Comparison of ENCODE assay signal across 11 cellular contexts in genomic region chr12:64627781-64628180, GRCh38. TPM values are rescaled to one million over a fixed set of nuclear protein-coding genes. Genes with fewer than 3 reads are reported as not detected.
DNase-seq lines count a peak whose midpoint lies in the region; ATAC-seq and TF ChIP-seq lines count a peak whose summit lies in the region.
"Had no signal": no experiment of that assay in that cellular context is flagged by ENCODE, and none has a peak within 500 bp of the region (broad histone marks: within the 10 kb centered on the region; RNA-seq: fewer than 3 reads in every experiment).

No MANE protein-coding gene starts in this region.

- peak overlapping the region; percentile 55 for H3K4me2 ChIP-seq in fibroblast of lung (ENCODE audit: extremely low read depth, insufficient read depth, low read length)

- no peaks in the 10 kb centered on the region for H3K27me3 ChIP-seq in CD4-positive, alpha-beta memory T cell (ENCODE audit: insufficient read depth, low read length)
- no peaks in the 10 kb centered on the region for H3K27me3 ChIP-seq in SJSA1 (replicated peaks)
- H3K27me3 ChIP-seq in fibroblast of lung (ENCODE audit: control insufficient read depth, insufficient read depth, low read length), result no peaks in the 10 kb centered on the region
- no peaks in the 10 kb centered on the region for H3K27me3 ChIP-seq in rectal smooth muscle tissue (ENCODE audit: control insufficient read depth, insufficient read depth, low read length)

- no peak overlapping the region for H3K4me3 ChIP-seq in CD4-positive, alpha-beta memory T cell (ENCODE audit: low read length in 2 of 2)
- H3K4me3 ChIP-seq in SJSA1 (no peak overlapping the region), fibroblast of lung (replicated peaks in 1 of 4; ENCODE audit: control extremely low read depth in 1 of 4, insufficient read depth in 1 of 4, low read depth in 3 of 4, low read length in 4 of 4) (no peak overlapping the region), rectal smooth muscle tissue (ENCODE audit: low read length) (no peak overlapping the region)

- peaks cover 26 to 51% of the 10 kb centered on the region in 2 donors for H3K36me3 Mint-ChIP-seq in CD4-positive, alpha-beta memory T cell

- peaks cover 96% of the 10 kb centered on the region for H3K4me1 ChIP-seq in CD4-positive, alpha-beta memory T cell (ENCODE audit: insufficient read depth, low read length)
- H3K4me1 ChIP-seq in SJSA1 (replicated peaks) (peaks cover 56% of the 10 kb centered on the region), fibroblast of lung (ENCODE audit: control insufficient read depth, extremely low read depth, insufficient read depth, low read length) (peaks cover 16% of the 10 kb centered on the region), rectal smooth muscle tissue (ENCODE audit: control insufficient read depth, insufficient read depth, low read length) (peaks cover 31% of the 10 kb centered on the region)

- H3K9ac ChIP-seq in fibroblast of lung (ENCODE audit: insufficient read depth, low read length) (no peak overlapping the region), rectal smooth muscle tissue (ENCODE audit: low read length) (no peak overlapping the region)

- CTCF ChIA-PET in CD4-positive, alpha-beta memory T cell (lab: Charles Lee; ENCODE audit: partially characterized antibody), result interaction anchor here (0.9 to 2.1 kb wide), 5 partner anchors 15 to 78 kb away, joined by 3 to 7 read pairs (median 4); no protein-coding TSS in a partner anchor

- H3K4me1 Mint-ChIP-seq in CD4-positive, alpha-beta memory T cell, result peaks cover 51 to 92% (median 72%) of the 10 kb centered on the region in 4 donors

- intact Hi-C loops in CD4-positive, alpha-beta memory T cell (cut with micrococcal nuclease), result no loop called here

- peaks cover 6% of the 10 kb centered on the region for H3K36me3 ChIP-seq in CD4-positive, alpha-beta memory T cell (ENCODE audit: insufficient read depth, low read length)
- H3K36me3 ChIP-seq in SJSA1 (peaks cover 4% of the 10 kb centered on the region; the same call in 1 of the 2 replicates), fibroblast of lung (ENCODE audit: control insufficient read depth, insufficient read depth, low read length) (no peaks in the 10 kb centered on the region), rectal smooth muscle tissue (ENCODE audit: control insufficient read depth, insufficient read depth, low read length) (no peaks in the 10 kb centered on the region)

- POLR2A ChIA-PET in CD4-positive, alpha-beta memory T cell (lab: Charles Lee; ENCODE audit: partially characterized antibody), result interaction anchor here (1.6 to 2.8 kb wide), 5 partner anchors 14 to 70 kb away, joined by 5 to 16 read pairs (median 6); partner anchors contain the start of gene RASSF3

- no peak for TF ChIP-seq CTCF in fibroblast of lung (conservative IDR thresholded peaks at IDR 0.05 in 1 of 2, IDR thresholded peaks at IDR 0.05 in 1 of 2; ENCODE audit: low read depth in 1 of 2, low read length in 2 of 2)

- H3K4me3 Mint-ChIP-seq in CD4-positive, alpha-beta memory T cell, result peak overlapping the region in 5 of 8 donors; percentile 3 to 60 (median 46)
- H3K4me3 Mint-ChIP-seq: type B pancreatic cell had no signal

- peaks cover 0 to 7% (median under 1%) of the 10 kb centered on the region in 8 donors for H3K9me3 Mint-ChIP-seq in CD4-positive, alpha-beta memory T cell
- H3K9me3 Mint-ChIP-seq: type B pancreatic cell had no signal

- no peaks in the 10 kb centered on the region for H4K20me1 ChIP-seq in fibroblast of lung (ENCODE audit: control insufficient read depth, extremely low read depth, insufficient read depth, low read length)

- H3K27ac Mint-ChIP-seq in CD4-positive, alpha-beta memory T cell, result peak overlapping the region; percentile 0 to 89 (median 72)
- H3K27ac Mint-ChIP-seq: type B pancreatic cell had no signal

- no peaks in the 10 kb centered on the region for H3K27me3 Mint-ChIP-seq in CD4-positive, alpha-beta memory T cell
- H3K27me3 Mint-ChIP-seq: type B pancreatic cell had no signal

- peak overlapping the region; percentile 3 for H3K27ac ChIP-seq in CD4-positive, alpha-beta memory T cell (ENCODE audit: low read depth, low read length)
- H3K27ac ChIP-seq in SJSA1 (peak overlapping the region; percentile 22; the same call in 1 of the 2 replicates), fibroblast of lung (ENCODE audit: insufficient read depth, low read length) (no peak overlapping the region), rectal smooth muscle tissue (ENCODE audit: low read depth, low read length) (peak overlapping the region; percentile 70)

- peaks cover 55% of the 10 kb centered on the region for H3K79me2 ChIP-seq in fibroblast of lung (ENCODE audit: control insufficient read depth, insufficient read depth, low read length)

- H2AFZ ChIP-seq in fibroblast of lung (ENCODE audit: low read length), result no peak overlapping the region

- no peaks in the 10 kb centered on the region for H3K9me3 ChIP-seq in CD4-positive, alpha-beta memory T cell (ENCODE audit: control insufficient read depth in 1 of 2, low read length in 2 of 2)
- H3K9me3 ChIP-seq in SJSA1 (replicated peaks), result no peaks in the 10 kb centered on the region
- no peaks in the 10 kb centered on the region for H3K9me3 ChIP-seq in fibroblast of lung (ENCODE audit: control insufficient read depth, insufficient read depth, low read depth, low read length)

- no peak for DNase-seq in CD4-positive, alpha-beta memory T cell
- DNase-seq in SJSA1 (ENCODE audit: low read depth in 1 of 2, low spot score in 2 of 2) (peak in 1 of 2 experiments; percentile 30), fibroblast of lung (ENCODE audit: low read depth in 2 of 2) (peak; percentile 93)
- DNase-seq in activated CD4-positive, alpha-beta T cell treated with anti-CD3 and anti-CD28 coated beads, Interleukin-2, amount 50 U/mL, for 4 hours, result no peak
- DNase-seq: GF-D8, NCI-H1436 had no signal

- no peak for ATAC-seq in GM21526 (IDR thresholded peaks at IDR 0.05; ENCODE audit: low FRiP score, unreplicated experiment)
- ATAC-seq in GM21381 (IDR thresholded peaks at IDR 0.05; ENCODE audit: unreplicated experiment), result no peak
- ATAC-seq in GM21423 (IDR thresholded peaks at IDR 0.05; ENCODE audit: unreplicated experiment), result no peak

RNA-seq across cellular contexts. Expression of gene RASSF3, which starts 17.5 kb away (rescaled TPM):
- 100 to 1,000 TPM; 159 TPM for total RNA-seq in CD4-positive, alpha-beta memory T cell
- 10 to 100 TPM in 1 of 2 donors, 1 to 10 TPM in 1; 5.2 to 12.3 TPM for polyA plus RNA-seq in CD4-positive, alpha-beta memory T cell
- total RNA-seq in SJSA1 (2014; rRNA removed; shearing (Covaris generic)), result 10.7 and 13.7 TPM in 2 replicates
- 37.7 and 40.3 TPM in 2 replicates for total RNA-seq in fibroblast of lung
- 36.3 and 45.9 TPM in 2 replicates for polyA plus RNA-seq in fibroblast of lung
- polyA plus RNA-seq in fibroblast of lung (2012), result 24.9 and 34.8 TPM in 2 replicates
- polyA minus RNA-seq in fibroblast of lung (ENCODE audit: low replicate concordance), result 51.8 and 95.3 TPM in 2 replicates

Comparison
In these comparisons a context has a peak if more than half of its experiments do, and no peak if none do; other contexts are left out.
1. DNase-seq: peak in fibroblast of lung (2 of 2); none in CD4-positive, alpha-beta memory T cell (0 of 5) and activated CD4-positive, alpha-beta T cell treated with anti-CD3 and anti-CD28 coated beads, Interleukin-2, amount 50 U/mL, for 4 hours (0 of 2).